Comparison of ENCODE assay signal across 1 cellular context in the genomic region with DNA sequence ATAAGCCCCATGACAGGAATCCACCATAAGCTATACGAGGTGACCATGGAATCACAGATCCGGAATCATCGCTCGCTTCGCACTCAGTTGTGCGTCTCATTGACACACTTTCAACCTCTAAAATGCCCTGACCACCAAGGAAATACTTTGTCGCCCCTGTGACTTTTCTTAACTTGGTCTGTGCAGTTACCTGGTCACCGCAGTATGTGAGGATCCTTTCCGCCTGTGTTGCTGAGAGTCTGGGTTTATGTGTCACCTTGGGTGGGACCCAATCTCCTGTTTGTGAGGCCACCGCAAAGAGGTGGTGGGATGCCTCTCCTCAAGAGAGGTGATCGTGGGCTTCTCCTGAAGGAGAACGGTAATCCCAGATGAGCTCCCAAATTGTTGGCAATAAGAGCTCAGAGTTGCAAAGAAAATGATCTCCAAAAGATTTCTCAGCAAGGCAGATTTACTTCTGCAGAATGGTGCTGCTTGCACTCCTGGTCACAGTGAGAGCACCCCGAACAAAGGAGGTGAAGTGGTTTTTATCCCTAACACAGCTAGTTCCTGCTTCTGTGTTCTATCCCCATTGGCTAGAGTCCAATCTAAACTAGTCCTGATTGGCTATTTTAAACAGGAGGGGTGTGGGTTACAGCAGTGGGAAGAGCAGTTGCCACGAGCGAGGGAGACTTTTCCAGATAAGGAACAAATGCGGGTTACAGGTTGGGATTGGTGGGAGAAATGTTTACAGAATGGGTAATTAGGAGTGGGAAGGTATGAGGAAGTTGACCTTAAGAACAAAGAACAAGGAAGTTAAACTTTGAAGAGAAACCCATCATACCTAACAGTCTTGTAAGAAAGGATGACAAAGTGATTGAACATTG.
TF ChIP-seq lines count a peak whose summit lies in the region.

No MANE protein-coding gene starts in this region.

TF ChIP-seq in K562, 482 proteins besides CTCF, POLR2A, EP300 and RAD21 (continued from another document and continues in another):
- TF ChIP-seq CHD7 (IDR thresholded peaks at IDR 0.05; ENCODE audit: low read depth, low read length) (no peak), ZNF449 (CRISPR knock-in tag; IDR thresholded peaks at IDR 0.05) (no peak), TCF7L2 (IDR thresholded peaks at IDR 0.05; ENCODE audit: low read depth, low read length) (no peak), RFX1 (IDR thresholded peaks at IDR 0.05) (no peak), RBM39 (optimal IDR thresholded peaks at IDR 0.05; ENCODE audit: low read depth, low read length) (peak; percentile 47), ATF1 (CRISPR knock-in tag; IDR thresholded peaks at IDR 0.05) (no peak), ATF1 (tag; IDR thresholded peaks at IDR 0.05) (no peak), ZKSCAN1 (IDR thresholded peaks at IDR 0.05; ENCODE audit: low read depth, low read length) (no peak), ZNF282 (CRISPR knock-in tag; IDR thresholded peaks at IDR 0.05) (no peak), FUS (optimal IDR thresholded peaks at IDR 0.05; ENCODE audit: low read depth, low read length) (no peak), STAG1 (CRISPR knock-in tag; IDR thresholded peaks at IDR 0.05; ENCODE audit: borderline replicate concordance) (no peak), MECOM (CRISPR knock-in tag; IDR thresholded peaks at IDR 0.05) (no peak), ZNF140 (CRISPR knock-in tag; IDR thresholded peaks at IDR 0.05) (no peak), PATZ1 (CRISPR knock-in tag; IDR thresholded peaks at IDR 0.05; ENCODE audit: borderline replicate concordance) (no peak), ZNF76 (CRISPR knock-in tag; IDR thresholded peaks at IDR 0.05; ENCODE audit: borderline replicate concordance) (no peak), PTTG1 (tag; IDR thresholded peaks at IDR 0.05; ENCODE audit: low read depth) (no peak), MEF2A (IDR thresholded peaks at IDR 0.05; ENCODE audit: control insufficient read depth, low read depth, low read length) (no peak), MTA3 (IDR thresholded peaks at IDR 0.05; ENCODE audit: borderline replicate concordance) (no peak; the same call in 1 of the 2 replicates), NFYB (IDR thresholded peaks at IDR 0.05; ENCODE audit: extremely low read depth, insufficient read length) (no peak), HNRNPL (IDR thresholded peaks at IDR 0.05; ENCODE audit: low read depth, low read length) (no peak), UBTF (IDR thresholded peaks at IDR 0.05; ENCODE audit: borderline replicate concordance in 1 of 2, low read depth in 2 of 2, low read length in 2 of 2) (no peak)
- TF ChIP-seq, protein P1, sequence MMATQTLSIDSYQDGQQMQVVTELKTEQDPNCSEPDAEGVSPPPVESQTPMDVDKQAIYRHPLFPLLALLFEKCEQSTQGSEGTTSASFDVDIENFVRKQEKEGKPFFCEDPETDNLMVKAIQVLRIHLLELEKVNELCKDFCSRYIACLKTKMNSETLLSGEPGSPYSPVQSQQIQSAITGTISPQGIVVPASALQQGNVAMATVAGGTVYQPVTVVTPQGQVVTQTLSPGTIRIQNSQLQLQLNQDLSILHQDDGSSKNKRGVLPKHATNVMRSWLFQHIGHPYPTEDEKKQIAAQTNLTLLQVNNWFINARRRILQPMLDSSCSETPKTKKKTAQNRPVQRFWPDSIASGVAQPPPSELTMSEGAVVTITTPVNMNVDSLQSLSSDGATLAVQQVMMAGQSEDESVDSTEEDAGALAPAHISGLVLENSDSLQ (IDR thresholded peaks at IDR 0.05) = no peak
- TF ChIP-seq, protein P2, sequence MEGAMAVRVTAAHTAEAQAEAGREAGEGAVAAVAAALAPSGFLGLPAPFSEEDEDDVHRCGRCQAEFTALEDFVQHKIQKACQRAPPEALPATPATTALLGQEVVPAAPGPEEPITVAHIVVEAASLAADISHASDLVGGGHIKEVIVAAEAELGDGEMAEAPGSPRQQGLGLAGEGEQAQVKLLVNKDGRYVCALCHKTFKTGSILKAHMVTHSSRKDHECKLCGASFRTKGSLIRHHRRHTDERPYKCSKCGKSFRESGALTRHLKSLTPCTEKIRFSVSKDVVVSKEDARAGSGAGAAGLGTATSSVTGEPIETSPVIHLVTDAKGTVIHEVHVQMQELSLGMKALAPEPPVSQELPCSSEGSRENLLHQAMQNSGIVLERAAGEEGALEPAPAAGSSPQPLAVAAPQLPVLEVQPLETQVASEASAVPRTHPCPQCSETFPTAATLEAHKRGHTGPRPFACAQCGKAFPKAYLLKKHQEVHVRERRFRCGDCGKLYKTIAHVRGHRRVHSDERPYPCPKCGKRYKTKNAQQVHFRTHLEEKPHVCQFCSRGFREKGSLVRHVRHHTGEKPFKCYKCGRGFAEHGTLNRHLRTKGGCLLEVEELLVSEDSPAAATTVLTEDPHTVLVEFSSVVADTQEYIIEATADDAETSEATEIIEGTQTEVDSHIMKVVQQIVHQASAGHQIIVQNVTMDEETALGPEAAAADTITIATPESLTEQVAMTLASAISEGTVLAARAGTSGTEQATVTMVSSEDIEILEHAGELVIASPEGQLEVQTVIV (CRISPR knock-in tag; IDR thresholded peaks at IDR 0.05; ENCODE audit: borderline replicate concordance) = no peak
